13 cellular contexts compared by ENCODE assay signal in genomic region chr10:127880557-127880956, GRCh38. TPM values are rescaled to one million over a fixed set of nuclear protein-coding genes. Genes with fewer than 3 reads are reported as not detected.
DNase-seq lines count a peak whose midpoint lies in the region; ATAC-seq, FAIRE-seq and TF ChIP-seq lines count a peak whose summit lies in the region.
"Had no signal": no experiment of that assay in that cellular context is flagged by ENCODE, and none has a peak within 500 bp of the region (broad histone marks: within the 10 kb centered on the region; RNA-seq: fewer than 3 reads in every experiment).

No MANE protein-coding gene starts in this region.

- H3K4me2 ChIP-seq in GM12878 (ENCODE audit: control insufficient read depth, insufficient read depth), result no peak overlapping the region

- peaks cover 2 to 8% (median 6%) of the 10 kb centered on the region in 4 donors for H3K4me1 Mint-ChIP-seq in CD4-positive, alpha-beta memory T cell

- no peak for ATAC-seq in GM12878
- no peak for ATAC-seq in GM19395 (IDR thresholded peaks at IDR 0.05; ENCODE audit: unreplicated experiment)
- ATAC-seq in GM18861 (IDR thresholded peaks at IDR 0.05; ENCODE audit: unreplicated experiment), result no peak

- FAIRE-seq in GM12878 (lab: Jason Lieb, UNC), result no peak

- no peaks in the 10 kb centered on the region for H3K36me3 Mint-ChIP-seq in CD4-positive, alpha-beta memory T cell

- H3K27me3 Mint-ChIP-seq in CD4-positive, alpha-beta memory T cell, result peaks cover 0 to 1% of the 10 kb centered on the region in 2 donors

- SMC1A ChIA-PET in GM12878 (lab: Charles Lee; ENCODE audit: uncharacterized antibody, unreplicated experiment), result no interaction called here

- in situ Hi-C loops in GM12878 (cut with MboI), result no loop called here

- peak overlapping the region in 5 of 7 donors; percentile 55 to 80 (median 64) for H3K27ac Mint-ChIP-seq in CD4-positive, alpha-beta memory T cell

- intact Hi-C loops in CD4-positive, alpha-beta memory T cell (cut with micrococcal nuclease), result no loop called here
- intact Hi-C loops in GM12878 (cut with micrococcal nuclease; ENCODE audit: unreplicated experiment), result no loop called here

- WGBS in GM12878 (ENCODE audit: insufficient coverage, insufficient replicate concordance, low lambda C conversion rate, missing lambda C conversion rate), result 0% methylated on average over 2 of the region's 2 CpGs

- no peak for TF ChIP-seq RAD21 in GM12878 (IDR thresholded peaks at IDR 0.05; ENCODE audit: insufficient read depth, low read depth, low read length)

- no peaks in the 10 kb centered on the region for H3K79me2 ChIP-seq in GM12878 (ENCODE audit: control insufficient read depth, insufficient read depth, low read length)

- no TSS peak for BruUV-seq in GM12878 (replicated peaks; lab: Mats Ljungman, UMichigan)

- no peaks in the 10 kb centered on the region for H3K27me3 ChIP-seq in CD4-positive, alpha-beta memory T cell (ENCODE audit: insufficient read depth, low read length)
- H3K27me3 ChIP-seq in GM12878 (replicated peaks in 1 of 2; ENCODE audit: control insufficient read depth in 2 of 2, insufficient read depth in 2 of 2, low read length in 1 of 2) (no peaks in the 10 kb centered on the region), mucosa of stomach (ENCODE audit: control insufficient read depth, insufficient read depth, low read length) (no peaks in the 10 kb centered on the region)
- H3K27me3 ChIP-seq: body of pancreas had no signal

- TF ChIP-seq EP300 in GM12878 (IDR thresholded peaks at IDR 0.05; ENCODE audit: borderline replicate concordance in 1 of 2, control insufficient read depth in 1 of 2, low read depth in 2 of 2, low read length in 2 of 2), result no peak

- H3K9me3 Mint-ChIP-seq in CD4-positive, alpha-beta memory T cell, result no peaks in the 10 kb centered on the region

- no peak overlapping the region for H2AFZ ChIP-seq in GM12878 (ENCODE audit: control insufficient read depth, low read depth, low read length)

- RAD21 ChIA-PET in GM12878 (lab: Charles Lee; ENCODE audit: unreplicated experiment), result no interaction called here

- CTCF ChIA-PET in CD4-positive, alpha-beta memory T cell (lab: Charles Lee; ENCODE audit: partially characterized antibody), result interaction anchor here (1.4 kb wide), 1 partner anchor 130 kb away, joined by 4 read pairs; no protein-coding TSS in a partner anchor
- CTCF ChIA-PET in GM12878 (lab: Yijun Ruan, JAX), result interaction anchor here (2.4 kb wide), 1 partner anchor 26 kb away, joined by 7 read pairs; no protein-coding TSS in a partner anchor

- POLR2A ChIA-PET in CD4-positive, alpha-beta memory T cell (lab: Charles Lee; ENCODE audit: partially characterized antibody), result no interaction called here
- POLR2A ChIA-PET in GM12878 (lab: Charles Lee), result no interaction called here

- H3K27ac ChIP-seq in CD4-positive, alpha-beta memory T cell (ENCODE audit: low read depth, low read length), result no peak overlapping the region
- H3K27ac ChIP-seq in GM12878 (ENCODE audit: control insufficient read depth, insufficient read depth), result no peak overlapping the region
- H3K27ac ChIP-seq: RWPE1 had no signal

- no peaks in the 10 kb centered on the region; the same call in 1 of the 2 replicates for H4K20me1 ChIP-seq in GM12878 (ENCODE audit: control insufficient read depth, insufficient read depth)

- no peak overlapping the region for H3K4me3 ChIP-seq in CD4-positive, alpha-beta memory T cell (ENCODE audit: low read length in 2 of 2)
- no peak overlapping the region for H3K4me3 ChIP-seq in GM12878
- no peak overlapping the region for H3K4me3 ChIP-seq in mucosa of stomach (ENCODE audit: low read length)
- H3K4me3 ChIP-seq: body of pancreas, HAP-1 had no signal

- H3K4me1 ChIP-seq in CD4-positive, alpha-beta memory T cell (ENCODE audit: insufficient read depth, low read length), result peaks cover 11% of the 10 kb centered on the region
- H3K4me1 ChIP-seq in GM12878 (ENCODE audit: control insufficient read depth, insufficient read depth, low read length), result no peaks in the 10 kb centered on the region
- peaks cover 61% of the 10 kb centered on the region for H3K4me1 ChIP-seq in mucosa of stomach (ENCODE audit: control insufficient read depth, insufficient read depth, low read length)
- H3K4me1 ChIP-seq: HAP-1 had no signal

- no peaks in the 10 kb centered on the region for H3K9me3 ChIP-seq in CD4-positive, alpha-beta memory T cell (ENCODE audit: control insufficient read depth in 1 of 2, low read length in 2 of 2)
- H3K9me3 ChIP-seq in GM12878 (replicated peaks; ENCODE audit: control insufficient read depth, insufficient read depth, low read length) (no peaks in the 10 kb centered on the region), mucosa of stomach (ENCODE audit: control insufficient read depth, low read length) (no peaks in the 10 kb centered on the region)
- H3K9me3 ChIP-seq: body of pancreas, HAP-1 had no signal

- DNase-seq in CD4-positive, alpha-beta memory T cell, result no peak
- DNase-seq in KG1 (lab: John Stamatoyannopoulos, UW), result peak; percentile 63
- DNase-seq in GM12878 (ENCODE audit: low read depth, low spot score), result no peak
- DNase-seq in cortex of kidney (lab: John Stamatoyannopoulos, UW), result no peak
- no peak for DNase-seq in ecto neural progenitor cell (ENCODE audit: low spot score)
- DNase-seq: NCI-H187 treated with DMSO at 0.1 percent for 48 hours had no signal

- TF ChIP-seq POLR2A in GM12878 (IDR thresholded peaks at IDR 0.05; ENCODE audit: low read depth, low read length), result no peak

- TF ChIP-seq CTCF in GM12878 (IDR thresholded peaks at IDR 0.05 in 2 of 3, conservative IDR thresholded peaks at IDR 0.05 in 1 of 3; ENCODE audit: control insufficient read depth in 2 of 3, extremely low read depth in 1 of 3, insufficient read depth in 1 of 3, low read depth in 3 of 3, low read length in 3 of 3), result no peak

- H3K4me3 Mint-ChIP-seq in CD4-positive, alpha-beta memory T cell, result no peak overlapping the region

- H3K36me3 ChIP-seq in CD4-positive, alpha-beta memory T cell (ENCODE audit: insufficient read depth, low read length), result no peaks in the 10 kb centered on the region
- no peaks in the 10 kb centered on the region for H3K36me3 ChIP-seq in GM12878 (ENCODE audit: control insufficient read depth in 2 of 2, insufficient read depth in 2 of 2, low read length in 1 of 2)
- no peaks in the 10 kb centered on the region for H3K36me3 ChIP-seq in mucosa of stomach (ENCODE audit: control insufficient read depth, insufficient read depth, low read length)
- H3K36me3 ChIP-seq: HAP-1 had no signal

- H3K9ac ChIP-seq in GM12878 (ENCODE audit: control insufficient read depth, insufficient read depth, low read length) (no peak overlapping the region), mucosa of stomach (ENCODE audit: low read length) (peak overlapping the region; percentile 41)

TF ChIP-seq in GM12878, 131 proteins besides CTCF, POLR2A, EP300 and RAD21 (continues in another document):
- TF ChIP-seq CEBPB (IDR thresholded peaks at IDR 0.05; ENCODE audit: borderline replicate concordance in 1 of 2, low read depth in 2 of 2, low read length in 2 of 2) (no peak), NR2C1 (IDR thresholded peaks at IDR 0.05) (peak; percentile 24; the same call in 1 of the 2 replicates), NR2F1 (conservative IDR thresholded peaks at IDR 0.05) (peak; percentile 58; the same call in 1 of the 2 replicates)

RNA-seq across cellular contexts. Expression of gene CLRN3, which starts 12.2 kb away (rescaled TPM):
- not detected for total RNA-seq in CD4-positive, alpha-beta memory T cell
- polyA plus RNA-seq in CD4-positive, alpha-beta memory T cell, result not detected
- total RNA-seq in GM12878 (2013; cell fraction: nucleolus; rRNA removed), result not detected in 2 replicates
- total RNA-seq in GM12878 (2014; rRNA removed) (not detected in 2 replicates), GM12878 (2014; rRNA removed; fragmentation: Illumina TruSeq; extraction: Trizol) (not detected in 2 replicates), GM12878 (2021) (not detected in 2 replicates)
- not detected for polyA plus RNA-seq in GM12878 (2011; ENCODE audit: low read depth)
- polyA plus RNA-seq in GM12878 (2011; rRNA removed) (not detected in 2 replicates), GM12878 (2014; fragmentation: Illumina TruSeq; extraction: Trizol) (not detected in 2 replicates), GM12878 (2014; fragmentation: Nextera tagmentation; extraction: Ambion mirVana) (not detected), GM12878 (2014; rRNA removed) (not detected in 2 replicates), GM12878 (2016; fragmentation: Nextera tagmentation; extraction: Ambion mirVana) (not detected)
- polyA plus RNA-seq in GM12878 (2011; cell fraction: cytosol; rRNA removed), result not detected in 2 replicates
- polyA plus RNA-seq in GM12878 (2011; cell fraction: nucleus; rRNA removed), result not detected in 2 replicates
- polyA plus RNA-seq in GM12878 (2012), result not detected in 2 replicates
- not detected in 2 replicates for polyA minus RNA-seq in GM12878 (2011; rRNA and poly(A)+ RNA removed)
- not detected in 2 replicates for polyA minus RNA-seq in GM12878 (2011; cell fraction: cytosol; rRNA and poly(A)+ RNA removed)
- polyA minus RNA-seq in GM12878 (2011; cell fraction: nucleus; rRNA and poly(A)+ RNA removed), result not detected in 2 replicates
- total RNA-seq: activated CD8-positive, alpha-beta memory T cell treated with anti-CD3 and anti-CD28 coated beads for 36 hours had no signal

RNA-seq across cellular contexts. Expression of gene PTPRE, which starts 26.3 kb away (rescaled TPM):
- 10 to 100 TPM; 24.4 to 27.6 TPM for total RNA-seq in CD4-positive, alpha-beta memory T cell
- 10 to 100 TPM in 1 of 2 donors, 1 to 10 TPM in 1; 6.5 to 13.5 TPM for polyA plus RNA-seq in CD4-positive, alpha-beta memory T cell
- total RNA-seq in GM12878 (2013; cell fraction: nucleolus; rRNA removed), result 21.2 and 27.6 TPM in 2 replicates
- total RNA-seq in GM12878 (2014; rRNA removed) (3.8 and 5.2 TPM in 2 replicates), GM12878 (2014; rRNA removed; fragmentation: Illumina TruSeq; extraction: Trizol) (2.9 TPM in 2 replicates), GM12878 (2021) (6.3 and 7.8 TPM in 2 replicates)
- polyA plus RNA-seq in GM12878 (2011; ENCODE audit: low read depth), result 1.4 TPM
- polyA plus RNA-seq in GM12878 (2011; rRNA removed) (5.3 and 7.6 TPM in 2 replicates), GM12878 (2014; fragmentation: Illumina TruSeq; extraction: Trizol) (3.5 and 4.1 TPM in 2 replicates), GM12878 (2014; fragmentation: Nextera tagmentation; extraction: Ambion mirVana) (1 to 10 TPM; 5.8 to 6.7 TPM), GM12878 (2014; rRNA removed) (2.7 and 3.1 TPM in 2 replicates), GM12878 (2016; fragmentation: Nextera tagmentation; extraction: Ambion mirVana) (1 to 10 TPM; 5.7 to 6.4 TPM)
- polyA plus RNA-seq in GM12878 (2011; cell fraction: cytosol; rRNA removed), result 6.5 and 7.8 TPM in 2 replicates
- polyA plus RNA-seq in GM12878 (2011; cell fraction: nucleus; rRNA removed), result 40.9 and 44.2 TPM in 2 replicates
- polyA plus RNA-seq in GM12878 (2012), result 2.5 and 2.8 TPM in 2 replicates
- polyA minus RNA-seq in GM12878 (2011; rRNA and poly(A)+ RNA removed), result 7.6 and 11.6 TPM in 2 replicates
- polyA minus RNA-seq in GM12878 (2011; cell fraction: cytosol; rRNA and poly(A)+ RNA removed), result 5.6 and 7.2 TPM in 2 replicates
- 17.8 and 36.2 TPM in 2 replicates for polyA minus RNA-seq in GM12878 (2011; cell fraction: nucleus; rRNA and poly(A)+ RNA removed)
